Comparison of ENCODE assay signal across 12 cellular contexts in the genomic region with DNA sequence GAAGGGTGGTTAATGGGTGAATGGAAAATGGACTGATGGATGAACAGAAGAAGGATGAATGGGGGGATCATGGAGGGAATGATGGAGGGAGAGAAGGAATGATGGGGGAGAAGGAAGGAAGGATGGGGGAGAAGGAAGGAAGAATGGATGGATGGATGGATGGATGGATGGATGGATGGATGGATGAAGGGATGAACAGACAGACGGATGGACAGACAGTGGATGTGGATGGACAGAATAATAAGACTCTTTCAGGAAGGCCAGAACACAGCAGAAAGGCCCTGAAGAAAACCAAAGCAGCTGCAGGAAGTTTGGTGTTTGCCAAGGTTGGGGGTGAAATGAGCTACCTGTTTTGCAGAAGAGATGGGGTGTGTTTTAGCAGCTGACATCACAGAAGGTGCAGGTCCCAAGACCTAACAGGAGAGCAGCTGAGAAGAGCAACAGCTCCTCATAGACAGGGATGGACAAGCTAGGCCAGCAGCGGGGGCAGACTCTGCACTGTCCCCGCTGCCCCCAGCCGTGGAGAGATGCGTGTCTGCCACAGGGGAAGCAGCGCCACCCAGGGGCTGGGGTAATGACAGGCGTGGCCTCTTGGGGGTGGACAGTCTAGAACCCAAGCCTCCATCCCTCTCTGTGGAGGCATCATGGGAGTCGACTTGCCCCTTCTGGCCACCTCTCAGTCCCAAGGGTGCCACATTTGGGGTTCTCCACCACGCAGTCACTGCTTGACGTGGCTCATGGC. TPM values are rescaled to one million over a fixed set of nuclear protein-coding genes. Genes with fewer than 3 reads are reported as not detected.
DNase-seq lines count a peak whose midpoint lies in the region; TF ChIP-seq lines count a peak whose summit lies in the region.
"Had no signal": no experiment of that assay in that cellular context is flagged by ENCODE, and none has a peak within 500 bp of the region (broad histone marks: within the 10 kb centered on the region; RNA-seq: fewer than 3 reads in every experiment).

No MANE protein-coding gene starts in this region.

- no peak overlapping the region for H3K9ac ChIP-seq in Loucy (ENCODE audit: low read depth, low read length, poor library complexity, severe bottlenecking)
- no peak overlapping the region for H3K9ac ChIP-seq in trophoblast cell (ENCODE audit: low read length)

- H3K79me1 ChIP-seq in trophoblast cell (ENCODE audit: low read length) = peaks cover 8% of the 10 kb centered on the region

- no peak overlapping the region for H3K4ac ChIP-seq in trophoblast cell (ENCODE audit: low read depth, low read length)

- H3K4me1 ChIP-seq in DOHH2 (ENCODE audit: control insufficient read depth, low read length) (peaks cover 6% of the 10 kb centered on the region), Loucy (ENCODE audit: insufficient read depth, low read length, poor library complexity, severe bottlenecking) (peaks cover 29% of the 10 kb centered on the region), trophoblast cell (ENCODE audit: control insufficient read depth in 1 of 2, insufficient read depth in 2 of 2, low read length in 2 of 2) (peaks cover 7 to 9% of the 10 kb centered on the region in 2 experiments)

- no peak overlapping the region for H3K18ac ChIP-seq in trophoblast cell (ENCODE audit: low read length)

- H3K14ac ChIP-seq in trophoblast cell (ENCODE audit: low read length) = no peak overlapping the region

- H3K36me3 ChIP-seq in DOHH2 (ENCODE audit: control insufficient read depth, low read length) (no peaks in the 10 kb centered on the region), Loucy (ENCODE audit: insufficient read depth, low read length) (no peaks in the 10 kb centered on the region), trophoblast cell (ENCODE audit: control insufficient read depth in 1 of 2, insufficient read depth in 2 of 2, low read length in 2 of 2) (no peaks in the 10 kb centered on the region)

- WGBS in trophoblast cell (ENCODE audit: extremely low coverage, insufficient coverage, insufficient read length) = no CpG with 5 or more reads among the region's 10 CpGs

- TF ChIP-seq CTCF in DOHH2 (IDR thresholded peaks at IDR 0.05; ENCODE audit: low read depth, low read length, poor library complexity, severe bottlenecking) = peak; percentile 34
- peak; percentile 46 for TF ChIP-seq CTCF in Loucy (conservative IDR thresholded peaks at IDR 0.05; ENCODE audit: low read length)
- no peak for TF ChIP-seq CTCF in coronary artery (IDR thresholded peaks at IDR 0.05)

- DNase-seq in coronary artery (ENCODE audit: low spot score) (peak; percentile 50), posterior vena cava (ENCODE audit: low spot score) (peak; percentile 72), trophoblast cell (no peak), COLO829 (ENCODE audit: low spot score) (no peak), occipital lobe (lab: John Stamatoyannopoulos, UW) (no peak)
- DNase-seq: activated CD4-positive, alpha-beta T cell treated with anti-CD3 and anti-CD28 coated beads, Interleukin-2, amount 50 U/mL, for 48 hours; amygdala; Calu3 had no signal

- H2BK5ac ChIP-seq in trophoblast cell (ENCODE audit: low read depth, low read length, poor library complexity) = no peak overlapping the region

- no peak overlapping the region for H2BK120ac ChIP-seq in trophoblast cell (ENCODE audit: insufficient read depth, low read length, poor library complexity)

- H2AFZ ChIP-seq in Loucy (ENCODE audit: low read length) = no peak overlapping the region
- no peak overlapping the region for H2AFZ ChIP-seq in trophoblast cell (ENCODE audit: insufficient read depth, low read length, poor library complexity)

- H3K9me2 ChIP-seq in DOHH2 (replicated peaks; ENCODE audit: control insufficient read depth, low read length) (no peaks in the 10 kb centered on the region), Loucy (replicated peaks; ENCODE audit: low read depth, low read length) (no peaks in the 10 kb centered on the region)

- H4K12ac ChIP-seq in trophoblast cell (ENCODE audit: low read depth, low read length) = no peak overlapping the region

- no peak overlapping the region for H2AK5ac ChIP-seq in trophoblast cell (ENCODE audit: low read length)

- H3K4me3 ChIP-seq in DOHH2 (ENCODE audit: low read length) (no peak overlapping the region), Loucy (ENCODE audit: low read length, poor library complexity, severe bottlenecking) (no peak overlapping the region), coronary artery (no peak overlapping the region), trophoblast cell (ENCODE audit: low read depth, low read length) (no peak overlapping the region)

- H3K27me3 ChIP-seq in DOHH2 (ENCODE audit: control insufficient read depth, low read length) = peaks cover 28% of the 10 kb centered on the region
- no peaks in the 10 kb centered on the region for H3K27me3 ChIP-seq in Loucy (ENCODE audit: insufficient read depth, low read length, poor library complexity, severe bottlenecking)
- H3K27me3 ChIP-seq in trophoblast cell (ENCODE audit: insufficient read depth, low read length) = no peaks in the 10 kb centered on the region

- no peak overlapping the region for H4K8ac ChIP-seq in trophoblast cell (ENCODE audit: low read depth, low read length)

- no peak overlapping the region for H2BK12ac ChIP-seq in trophoblast cell (ENCODE audit: low read length)

- H3K9me3 ChIP-seq in DOHH2 (ENCODE audit: control insufficient read depth, insufficient read depth, low read length) (no peaks in the 10 kb centered on the region), Loucy (ENCODE audit: insufficient read depth, low read depth, low read length) (no peaks in the 10 kb centered on the region), trophoblast cell (ENCODE audit: insufficient read depth, low read depth, low read length) (peaks cover 1% of the 10 kb centered on the region)

- H4K20me1 ChIP-seq in DOHH2 (ENCODE audit: control insufficient read depth, insufficient read depth, low read depth, low read length) (no peaks in the 10 kb centered on the region), Loucy (ENCODE audit: insufficient read depth, low read length, poor library complexity, severe bottlenecking) (no peaks in the 10 kb centered on the region)

- intact Hi-C loops in posterior vena cava (cut with DNase I) = loop anchor here in 1 of 2 donors (5.0 kb wide), 1 partner anchor 92 kb away; no protein-coding TSS in a partner anchor

- H3F3A ChIP-seq in DOHH2 (ENCODE audit: control insufficient read depth, insufficient read depth) (no peaks in the 10 kb centered on the region), Loucy (ENCODE audit: low read depth) (no peaks in the 10 kb centered on the region)

- H3K27ac ChIP-seq in DOHH2 (ENCODE audit: low read depth, low read length) = no peak overlapping the region
- H3K27ac ChIP-seq in coronary artery = no peak overlapping the region
- H3K27ac ChIP-seq in trophoblast cell (ENCODE audit: low read depth, low read length) = no peak overlapping the region

- H4K91ac ChIP-seq in trophoblast cell (ENCODE audit: low read depth, low read length) = no peak overlapping the region

- H3K4me2 ChIP-seq in DOHH2 (ENCODE audit: low read length) (no peak overlapping the region), Loucy (ENCODE audit: low read depth, low read length, poor library complexity, severe bottlenecking) (no peak overlapping the region), trophoblast cell (ENCODE audit: low read length) (no peak overlapping the region)

- no peak overlapping the region for H3K23ac ChIP-seq in trophoblast cell (ENCODE audit: low read length)

- H3K79me2 ChIP-seq in DOHH2 (ENCODE audit: control insufficient read depth, low read length) = no peaks in the 10 kb centered on the region
- H3K79me2 ChIP-seq in Loucy (ENCODE audit: insufficient read depth, low read length) = no peaks in the 10 kb centered on the region
- H3K79me2 ChIP-seq in trophoblast cell (ENCODE audit: control insufficient read depth, insufficient read depth, low read length, poor library complexity) = peaks cover 2% of the 10 kb centered on the region

RNA-seq across cellular contexts. Expression of a gene that starts 17.9 kb away (rescaled TPM):
- total RNA-seq in posterior vena cava (1 to 10 TPM; 1.8 to 6.3 TPM), occipital lobe (5.3 TPM)
- polyA plus RNA-seq in trophoblast cell (2013) = 64.9 and 67.2 TPM in 2 replicates

RNA-seq across cellular contexts. Expression of a gene that starts 20.4 kb away (rescaled TPM):
- total RNA-seq in posterior vena cava (1 to 10 TPM; 1.2 to 1.3 TPM), occipital lobe (not detected)
- polyA plus RNA-seq in trophoblast cell (2013) = 6.6 and 6.7 TPM in 2 replicates
- total RNA-seq: Calu3, myocyte had no signal

RNA-seq across cellular contexts. Expression of a gene that starts 42.2 kb away (rescaled TPM):
- total RNA-seq in posterior vena cava = not detected
- polyA plus RNA-seq in trophoblast cell (2013) = not detected in 2 replicates
- not detected for total RNA-seq in occipital lobe
- total RNA-seq: Calu3, myocyte, right cardiac atrium had no signal
- polyA plus RNA-seq: right cardiac atrium had no signal

Comparison
In these comparisons a context has a peak if more than half of its experiments do, and no peak if none do; other contexts are left out.
1. DNase-seq: peak in coronary artery (single experiment) and posterior vena cava (single experiment); none in trophoblast cell (0 of 2), COLO829 (single experiment) and occipital lobe (single experiment).